19 cellular contexts compared by ENCODE assay signal in genomic region chr2:204274487-204274886, GRCh38.
"Had no signal": no experiment of that assay in that cellular context is flagged by ENCODE, and none has a peak within 500 bp of the region (broad histone marks: within the 10 kb centered on the region; RNA-seq: fewer than 3 reads in every experiment).

No MANE protein-coding gene starts in this region.

- H3K4me1 ChIP-seq: colonic mucosa had no signal

- H3K27me3 ChIP-seq: ascending aorta, brain microvascular endothelial cell, colonic mucosa, esophagus muscularis mucosa, gastrocnemius medialis, left lung, upper lobe of right lung had no signal

- H3K4me2 ChIP-seq: smooth muscle cell had no signal

- DNase-seq: activated gamma-delta T cell treated with Interleukin-2 at 50 U/mL for 16 hours; activated T-cell treated with anti-CD3 and anti-CD28 coated beads, Interleukin-2, amount 50 U/mL, for 1 hour; brain microvascular endothelial cell; central memory CD4-positive, alpha-beta T cell; colonic mucosa; gastrocnemius medialis; heart right ventricle; left lung; natural killer cell; stimulated activated CD4-positive, alpha-beta T cell treated with anti-CD3 and anti-CD28 coated beads, Interleukin-15, amount 100 ng/mL, for 24 hours; stimulated activated CD8-positive, alpha-beta memory T cell treated with anti-CD3 and anti-CD28 coated beads, Interleukin-4, amount 100 ng/mL, for 48 hours; stimulated activated naive B cell treated with anti-CD40 and anti-IgM and Interleukin-4, amounts not matched to agents 10 μg/mL and 1 μg/mL and 100 μg/mL, for 72 hours; T-helper 9 cell; upper lobe of right lung had no signal

- ATAC-seq: activated naive CD4-positive, alpha-beta T cell treated with anti-CD3 and anti-CD28 coated beads, Interleukin-2, amount 50 U/mL, for 72 hours; gastrocnemius medialis; heart right ventricle; left lung; natural killer cell; stimulated activated naive B cell treated with anti-CD40 and anti-IgM and Interleukin-4, amounts not matched to agents 10 μg/mL and 1 μg/mL and 100 μg/mL, for 72 hours; upper lobe of right lung had no signal

- H3K4me3 ChIP-seq: ascending aorta, colonic mucosa, esophagus muscularis mucosa, gastrocnemius medialis, heart right ventricle, left lung, lung, smooth muscle cell, upper lobe of right lung had no signal

- H3K27ac ChIP-seq: brain microvascular endothelial cell, colonic mucosa, esophagus muscularis mucosa, gastrocnemius medialis, heart right ventricle, left lung, upper lobe of right lung had no signal

- H3K36me3 ChIP-seq: ascending aorta, brain microvascular endothelial cell, colonic mucosa, esophagus muscularis mucosa, gastrocnemius medialis, heart right ventricle, left lung, upper lobe of right lung had no signal
